ENCODE assay signal across 1 cellular context in the genomic region with DNA sequence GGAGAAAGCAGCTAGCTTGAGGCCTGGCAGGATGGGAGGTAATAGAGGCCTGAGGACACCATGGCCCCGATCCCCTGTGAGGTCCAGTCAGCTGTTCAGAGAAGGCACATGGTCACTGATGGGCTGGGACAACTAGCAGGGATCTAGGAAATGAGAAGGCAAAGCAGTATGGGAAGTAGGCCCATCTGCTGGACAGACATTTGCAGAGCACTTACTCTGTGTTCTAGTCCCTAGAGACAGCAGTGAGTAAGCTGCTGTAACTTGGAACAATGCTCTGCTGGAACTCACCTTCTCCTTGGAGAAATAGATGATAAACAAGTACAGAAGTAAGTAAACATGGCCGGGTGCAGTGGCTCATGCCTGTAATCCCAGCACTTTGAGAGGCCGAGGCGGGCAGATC.
TF ChIP-seq lines count a peak whose summit lies in the region.

No MANE protein-coding gene starts in this region.

TF ChIP-seq in HepG2, 621 proteins besides CTCF, POLR2A, EP300 and RAD21:
- TF ChIP-seq ZNF572 (CRISPR knock-in tag; IDR thresholded peaks at IDR 0.05) = no peak
- TF ChIP-seq ZNF331 (CRISPR knock-in tag; IDR thresholded peaks at IDR 0.05) = peak; percentile 98
